27 cellular contexts compared by ENCODE assay signal in genomic region chr12:131197490-131197889, GRCh38.
"Had no signal": no experiment of that assay in that cellular context is flagged by ENCODE, and none has a peak within 500 bp of the region (broad histone marks: within the 10 kb centered on the region; RNA-seq: fewer than 3 reads in every experiment).

No MANE protein-coding gene starts in this region.

- ATAC-seq: natural killer cell; psoas muscle; right lobe of liver; stimulated activated naive B cell treated with anti-CD40 and anti-IgM and Interleukin-4, amounts not matched to agents 10 μg/mL and 1 μg/mL and 100 μg/mL, for 72 hours; stimulated activated naive CD8-positive, alpha-beta T cell treated with anti-CD3 and anti-CD28 coated beads, Interleukin-15, Interleukin-2, amounts not matched to agents 100 U/mL and 50 U/mL, for 24 hours had no signal

- H3K27me3 ChIP-seq: neural progenitor cell, neutrophil, right lobe of liver, testis, thyroid gland, transverse colon, upper lobe of left lung had no signal

- H3K36me3 Mint-ChIP-seq: immature natural killer cell; mesothelial cell of epicardium; naive B cell; natural killer cell; neural progenitor cell; stimulated activated naive B cell treated with anti-CD40 and anti-IgM and Interleukin-4, amounts not matched to agents 10 μg/mL and 1 μg/mL and 100 μg/mL, for 72 hours had no signal

- H3K36me3 ChIP-seq: left ventricle myocardium inferior, neural progenitor cell, neutrophil, right lobe of liver, stomach, thyroid gland, transverse colon, upper lobe of left lung had no signal

- H3K4me1 Mint-ChIP-seq: immature natural killer cell; mesothelial cell of epicardium; naive B cell; natural killer cell; nephron progenitor cell; neural progenitor cell; stimulated activated naive B cell treated with anti-CD40 and anti-IgM and Interleukin-4, amounts not matched to agents 10 μg/mL and 1 μg/mL and 100 μg/mL, for 72 hours had no signal

- H3K4me3 Mint-ChIP-seq: immature natural killer cell; mesothelial cell of epicardium; naive B cell; natural killer cell; nephron progenitor cell; neural progenitor cell; stimulated activated naive B cell treated with anti-CD40 and anti-IgM and Interleukin-4, amounts not matched to agents 10 μg/mL and 1 μg/mL and 100 μg/mL, for 72 hours had no signal

- DNase-seq: hypothalamus; immature natural killer cell; left ventricle myocardium inferior; mesendoderm; naive B cell; natural killer cell; nephron progenitor cell; occipital lobe; psoas muscle; right lobe of liver; stimulated activated CD4-positive, alpha-beta T cell treated with anti-CD3 and anti-CD28 coated beads, Interleukin-12 subunit alpha, Interleukin-12 subunit beta, amount 100 ng/mL, for 4 hours; stimulated activated CD4-positive, alpha-beta T cell treated with anti-CD3 and anti-CD28 coated beads, Interleukin-15, amount 100 ng/mL, for 24 hours; stimulated activated CD4-positive, alpha-beta T cell treated with anti-CD3 and anti-CD28 coated beads, Interleukin-2, amount 100 ng/mL, for 24 hours; stimulated activated CD4-positive, alpha-beta T cell treated with anti-CD3 and anti-CD28 coated beads, Interleukin-4, amount 100 ng/mL, for 1 hour; stimulated activated naive B cell treated with anti-CD40 and anti-IgM and Interleukin-4, amounts not matched to agents 10 μg/mL and 1 μg/mL and 100 μg/mL, for 72 hours; stimulated activated naive CD8-positive, alpha-beta T cell treated with anti-CD3 and anti-CD28 coated beads, Interleukin-15, Interleukin-2, amounts not matched to agents 100 U/mL and 50 U/mL, for 24 hours; stomach; testis; thyroid gland; transverse colon; upper lobe of left lung had no signal

- H3K27ac ChIP-seq: left ventricle myocardium inferior, neural progenitor cell, neutrophil, parathyroid adenoma, psoas muscle, right lobe of liver, skin epidermis, stomach, testis, thyroid gland, transverse colon, upper lobe of left lung had no signal

- H3K9me3 Mint-ChIP-seq: naive B cell; natural killer cell; neural progenitor cell; stimulated activated naive B cell treated with anti-CD40 and anti-IgM and Interleukin-4, amounts not matched to agents 10 μg/mL and 1 μg/mL and 100 μg/mL, for 72 hours had no signal

- H3K27ac Mint-ChIP-seq: immature natural killer cell; mesothelial cell of epicardium; naive B cell; natural killer cell; nephron progenitor cell; neural progenitor cell; stimulated activated naive B cell treated with anti-CD40 and anti-IgM and Interleukin-4, amounts not matched to agents 10 μg/mL and 1 μg/mL and 100 μg/mL, for 72 hours had no signal

- H3K4me3 ChIP-seq: left ventricle myocardium inferior, lung, neural progenitor cell, psoas muscle, right lobe of liver, skin epidermis, stomach, testis, thyroid gland, transverse colon, upper lobe of left lung had no signal
